In genomic region chr4:1296324-1297022, GRCh38 we compare ENCODE assay signal across 18 cellular contexts. TPM values are rescaled to one million over a fixed set of nuclear protein-coding genes. Genes with fewer than 3 reads are reported as not detected.
A peak's percentile ranks its signal among the peaks of the same experiment; 100 is the strongest.
DNase-seq lines count a peak whose midpoint lies in the region; ATAC-seq, FAIRE-seq and TF ChIP-seq lines count a peak whose summit lies in the region.
"Had no signal": no experiment of that assay in that cellular context is flagged by ENCODE, and none has a peak within 500 bp of the region (broad histone marks: within the 10 kb centered on the region; RNA-seq: fewer than 3 reads in every experiment).

No MANE protein-coding gene starts in this region.

- peaks cover 65% of the 10 kb centered on the region for H3K4me1 Mint-ChIP-seq in CD4-positive, alpha-beta T cell (ENCODE audit: low read depth)
- peaks cover 24% of the 10 kb centered on the region for H3K4me1 Mint-ChIP-seq in endothelial cell (ENCODE audit: unreplicated experiment)
- H3K4me1 Mint-ChIP-seq in nephron progenitor cell, result peaks cover 26% of the 10 kb centered on the region

- no peak overlapping the region for H3K4me3 Mint-ChIP-seq in CD4-positive, alpha-beta T cell
- H3K4me3 Mint-ChIP-seq in endothelial cell (ENCODE audit: unreplicated experiment) (no peak overlapping the region), nephron progenitor cell (no peak overlapping the region)
- H3K4me3 Mint-ChIP-seq: activated B cell treated with CpG ODN at 0.5 μM for 24 hours had no signal

- peaks cover 54% of the 10 kb centered on the region for H3K36me3 Mint-ChIP-seq in CD4-positive, alpha-beta T cell (ENCODE audit: low read depth)
- H3K36me3 Mint-ChIP-seq in endothelial cell (ENCODE audit: low read depth, unreplicated experiment), result peaks cover 31% of the 10 kb centered on the region
- peaks cover 35% of the 10 kb centered on the region for H3K36me3 Mint-ChIP-seq in nephron progenitor cell (ENCODE audit: low read depth)

- no peak for DNase-seq in CD4-positive, alpha-beta T cell
- no peak for DNase-seq in HTR-8/SVneo (ENCODE audit: insufficient read length, low spot score)
- DNase-seq in endothelial cell (ENCODE audit: low spot score), result no peak
- DNase-seq in nephron progenitor cell, result no peak
- no peak for DNase-seq in amniotic stem cell (lab: John Stamatoyannopoulos, UW)
- no peak for DNase-seq in stimulated activated CD4-positive, alpha-beta T cell treated with anti-CD3 and anti-CD28 coated beads, Interleukin-4, amount 100 ng/mL, for 4 hours
- no peak for DNase-seq in cardiac septum (ENCODE audit: low spot score)
- DNase-seq: activated B cell treated with CpG ODN at 0.5 μM for 24 hours; DMS 273 treated with DMSO at 0.1 percent for 48 hours; heart right ventricle; left cardiac atrium; naive thymus-derived CD4-positive, alpha-beta T cell; T-cell; uterus had no signal

- no peak overlapping the region for H3K27ac ChIP-seq in CD4-positive, alpha-beta T cell (ENCODE audit: low read depth, low read length)
- H3K27ac ChIP-seq: esophagus muscularis mucosa, uterus had no signal

- FAIRE-seq in HTR-8/SVneo (lab: Jason Lieb, UNC), result peak; percentile 20
- FAIRE-seq: GM18507 had no signal

- intact Hi-C loops in CD4-positive, alpha-beta T cell (cut with DNase I, micrococcal nuclease), result no loop called here
- intact Hi-C loops in cardiac septum (cut with DNase I), result loop anchor here (10.0 kb wide), 1 partner anchor 362 kb away; the partner anchor contains the start of genes GAK and TMEM175

- TF ChIP-seq CTCF in CD4-positive, alpha-beta T cell (IDR thresholded peaks at IDR 0.05), result no peak
- TF ChIP-seq CTCF in endothelial cell (IDR thresholded peaks at IDR 0.05; ENCODE audit: unreplicated experiment) (no peak), nephron progenitor cell (IDR thresholded peaks at IDR 0.05) (no peak)

- no peaks in the 10 kb centered on the region for H3K27me3 Mint-ChIP-seq in CD4-positive, alpha-beta T cell
- H3K27me3 Mint-ChIP-seq in endothelial cell (ENCODE audit: unreplicated experiment), result peaks cover 5% of the 10 kb centered on the region
- H3K27me3 Mint-ChIP-seq in nephron progenitor cell (ENCODE audit: low read depth, poor library complexity), result no peaks in the 10 kb centered on the region
- H3K27me3 Mint-ChIP-seq: activated B cell treated with CpG ODN at 0.5 μM for 24 hours; naive thymus-derived CD4-positive, alpha-beta T cell; T-cell had no signal

- no peaks in the 10 kb centered on the region for H3K9me3 ChIP-seq in CD4-positive, alpha-beta T cell (ENCODE audit: control insufficient read depth, low read length)
- H3K9me3 ChIP-seq: adrenal gland, esophagus muscularis mucosa, heart right ventricle, uterus had no signal

- no peak for ATAC-seq in CD4-positive, alpha-beta T cell (ENCODE audit: poor library complexity)
- no peak for ATAC-seq in GM18861 (IDR thresholded peaks at IDR 0.05; ENCODE audit: unreplicated experiment)
- ATAC-seq: left cardiac atrium; naive thymus-derived CD4-positive, alpha-beta T cell had no signal

- POLR2A ChIA-PET in CD4-positive, alpha-beta T cell (lab: Charles Lee), result no interaction called here

- no peaks in the 10 kb centered on the region for H3K9me3 Mint-ChIP-seq in CD4-positive, alpha-beta T cell
- H3K9me3 Mint-ChIP-seq in endothelial cell (ENCODE audit: unreplicated experiment), result no peaks in the 10 kb centered on the region
- no peaks in the 10 kb centered on the region for H3K9me3 Mint-ChIP-seq in nephron progenitor cell
- H3K9me3 Mint-ChIP-seq: activated B cell treated with CpG ODN at 0.5 μM for 24 hours; naive thymus-derived CD4-positive, alpha-beta T cell; T-cell had no signal

- CTCF ChIA-PET in CD4-positive, alpha-beta T cell (lab: Charles Lee), result no interaction called here

- peak overlapping the region; percentile 35 for H3K27ac Mint-ChIP-seq in CD4-positive, alpha-beta T cell
- peak overlapping the region; percentile 25 for H3K27ac Mint-ChIP-seq in endothelial cell (ENCODE audit: unreplicated experiment)
- peak overlapping the region; percentile 96 for H3K27ac Mint-ChIP-seq in nephron progenitor cell
- H3K27ac Mint-ChIP-seq: activated B cell treated with CpG ODN at 0.5 μM for 24 hours; naive thymus-derived CD4-positive, alpha-beta T cell had no signal

- no peaks in the 10 kb centered on the region for H3K27me3 ChIP-seq in CD4-positive, alpha-beta T cell (ENCODE audit: control insufficient read depth, insufficient read depth, low read length)
- H3K27me3 ChIP-seq: adrenal gland, esophagus muscularis mucosa, heart right ventricle, uterus had no signal

RNA-seq across cellular contexts. Expression of gene MAEA, which starts 6.8 kb away (rescaled TPM):
- total RNA-seq in CD4-positive, alpha-beta T cell, result 10 to 100 TPM; 61.5 to 63.2 TPM
- 68.2 TPM for total RNA-seq in endothelial cell (ENCODE audit: unreplicated experiment)
- total RNA-seq in cardiac septum, result 55.2 TPM

RNA-seq across cellular contexts. Expression of gene CTBP1, which starts 47.5 kb away (rescaled TPM):
- total RNA-seq in CD4-positive, alpha-beta T cell, result 100 to 1,000 TPM; 132 to 148 TPM
- 165 TPM for total RNA-seq in endothelial cell (ENCODE audit: unreplicated experiment)
- 129 TPM for total RNA-seq in cardiac septum

RNA-seq across cellular contexts. Expression of gene UVSSA, which starts 50.5 kb away (rescaled TPM):
- total RNA-seq in CD4-positive, alpha-beta T cell, result 10 to 100 TPM; 31.1 to 33.1 TPM
- total RNA-seq in endothelial cell (ENCODE audit: unreplicated experiment), result 22.1 TPM
- total RNA-seq in cardiac septum, result 10.4 TPM

Comparison
In these comparisons a context has a peak if more than half of its experiments do, and no peak if none do; other contexts are left out.
1. H3K27ac Mint-ChIP-seq: peak in every context shown above with its lines; median percentile 96 in nephron progenitor cell; 35 in CD4-positive, alpha-beta T cell; 25 in endothelial cell.